Comparison of ENCODE assay signal across 28 cellular contexts in genomic region chr13:60629158-60629557, GRCh38.
"Had no signal": no experiment of that assay in that cellular context is flagged by ENCODE, and none has a peak within 500 bp of the region (broad histone marks: within the 10 kb centered on the region; RNA-seq: fewer than 3 reads in every experiment).

No MANE protein-coding gene starts in this region.

- H3K9me3 Mint-ChIP-seq: mesothelial cell of epicardium; stimulated activated naive CD8-positive, alpha-beta T cell treated with anti-CD3 and anti-CD28 coated beads, Interleukin-15, amount 100 ng/mL, for 72 hours had no signal

- H3K27me3 ChIP-seq: left lung, right atrium auricular region, transverse colon, upper lobe of right lung, uterus had no signal

- H3K27ac ChIP-seq: left lung, prostate gland, right atrium auricular region, suprapubic skin, transverse colon, upper lobe of right lung, uterus had no signal

- ATAC-seq: effector memory CD8-positive, alpha-beta T cell; left cardiac atrium; left lung; mucosa of descending colon; natural killer cell treated with Interleukin-12 subunit alpha and Interleukin-12 subunit beta and Interleukin-15 and Interleukin-18, amount 100 ng/mL, for 72 hours; sciatic nerve; stimulated activated naive CD8-positive, alpha-beta T cell treated with anti-CD3 and anti-CD28 coated beads, Interleukin-15, amount 100 ng/mL, for 72 hours; upper lobe of right lung had no signal

- H3K27me3 Mint-ChIP-seq: naive B cell; natural killer cell treated with Interleukin-12 subunit alpha and Interleukin-12 subunit beta and Interleukin-15 and Interleukin-18, amount 100 ng/mL, for 72 hours had no signal

- H3K9me3 ChIP-seq: left lung, mucosa of descending colon, prostate gland, right atrium auricular region, suprapubic skin, transverse colon, upper lobe of right lung, uterus had no signal

- H3K4me2 ChIP-seq: smooth muscle cell had no signal

- H3K36me3 ChIP-seq: left lung, prostate gland, right atrium auricular region, suprapubic skin, transverse colon, upper lobe of right lung, uterus had no signal

- FAIRE-seq: endometrium had no signal

- H3K36me3 Mint-ChIP-seq: mesothelial cell of epicardium; naive B cell; natural killer cell treated with Interleukin-12 subunit alpha and Interleukin-12 subunit beta and Interleukin-15 and Interleukin-18, amount 100 ng/mL, for 72 hours had no signal

- DNase-seq: cortex of kidney; effector memory CD8-positive, alpha-beta T cell; erythroblast; kidney; left cardiac atrium; left lung; mesenchymal stem cell; mucosa of descending colon; naive B cell; nucleus accumbens; stimulated activated CD4-positive, alpha-beta T cell treated with anti-CD3 and anti-CD28 coated beads, Interleukin-12 subunit alpha, Interleukin-12 subunit beta, amount 100 ng/mL, for 4 hours; stimulated activated CD4-positive, alpha-beta T cell treated with anti-CD3 and anti-CD28 coated beads, Interleukin-1b, Interleukin-23, amount 100 ng/mL, for 48 hours; stimulated activated CD4-positive, alpha-beta T cell treated with anti-CD3 and anti-CD28 coated beads, Interleukin-4, amount 100 ng/mL, for 1 hour; stimulated activated CD8-positive, alpha-beta memory T cell treated with anti-CD3 and anti-CD28 coated beads, Interleukin-4, amount 100 ng/mL, for 48 hours; stimulated activated naive CD4-positive, alpha-beta T cell; stimulated activated naive CD8-positive, alpha-beta T cell treated with anti-CD3 and anti-CD28 coated beads, Interleukin-15, amount 100 ng/mL, for 72 hours; transverse colon; upper lobe of right lung; uterus had no signal

- H3K27ac Mint-ChIP-seq: effector memory CD8-positive, alpha-beta T cell; mesothelial cell of epicardium; naive B cell; natural killer cell treated with Interleukin-12 subunit alpha and Interleukin-12 subunit beta and Interleukin-15 and Interleukin-18, amount 100 ng/mL, for 72 hours; stimulated activated naive CD8-positive, alpha-beta T cell treated with anti-CD3 and anti-CD28 coated beads, Interleukin-15, amount 100 ng/mL, for 72 hours had no signal

- H3K4me3 ChIP-seq: left lung, mucosa of descending colon, prostate gland, right atrium auricular region, smooth muscle cell, suprapubic skin, transverse colon, upper lobe of right lung, uterus had no signal

- H3K4me1 ChIP-seq: left lung, prostate gland, right atrium auricular region, suprapubic skin, transverse colon, upper lobe of right lung, uterus had no signal

- H3K4me1 Mint-ChIP-seq: mesothelial cell of epicardium; naive B cell; neural crest cell; stimulated activated naive CD8-positive, alpha-beta T cell treated with anti-CD3 and anti-CD28 coated beads, Interleukin-15, amount 100 ng/mL, for 72 hours had no signal

- H3K4me3 Mint-ChIP-seq: effector memory CD8-positive, alpha-beta T cell; mesothelial cell of epicardium; naive B cell; natural killer cell treated with Interleukin-12 subunit alpha and Interleukin-12 subunit beta and Interleukin-15 and Interleukin-18, amount 100 ng/mL, for 72 hours; neural crest cell; stimulated activated naive CD8-positive, alpha-beta T cell treated with anti-CD3 and anti-CD28 coated beads, Interleukin-15, amount 100 ng/mL, for 72 hours had no signal
